1 cellular context compared by ENCODE assay signal in the genomic region with DNA sequence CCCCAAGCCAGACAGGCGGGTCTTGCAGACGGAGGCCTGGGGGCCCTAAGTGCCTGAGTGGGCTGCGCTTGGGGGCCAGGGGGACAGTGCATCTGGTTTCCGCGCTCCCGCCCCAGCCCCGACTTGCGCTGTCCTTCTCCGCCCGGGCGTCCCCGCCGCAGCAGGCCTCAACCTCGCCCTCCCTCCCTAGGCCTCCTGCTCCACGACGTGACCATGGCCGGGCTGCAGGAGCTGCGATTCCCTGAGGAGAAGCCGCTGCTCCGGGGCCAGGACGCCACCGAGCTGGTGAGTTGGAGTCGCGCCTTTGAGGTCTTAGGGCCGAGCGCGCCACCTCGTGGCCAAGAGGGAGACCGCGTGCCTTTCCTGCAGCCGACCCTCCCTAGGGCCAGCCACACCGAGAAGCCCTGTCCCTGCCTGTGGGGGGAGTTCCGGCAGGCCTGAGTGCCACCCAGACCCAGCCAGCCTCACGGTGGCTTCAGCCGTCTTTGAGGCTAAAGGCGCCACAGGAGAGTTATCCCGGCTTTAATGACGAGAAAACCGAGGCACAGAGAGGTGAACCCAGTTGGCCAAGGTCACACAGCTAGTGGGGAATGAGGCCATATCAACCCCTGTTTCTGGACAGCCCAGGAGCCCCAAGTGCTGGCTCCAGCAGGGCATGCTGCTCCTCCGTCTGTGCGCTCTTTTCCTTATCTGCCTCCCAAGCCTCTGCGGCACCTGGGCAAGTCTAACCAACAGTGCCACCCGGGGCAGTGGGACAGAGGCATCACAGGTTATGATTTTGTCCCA.
TF ChIP-seq lines count a peak whose summit lies in the region.

No MANE protein-coding gene starts in this region.

TF ChIP-seq in HepG2, 621 proteins besides CTCF, POLR2A, EP300 and RAD21 (continued from another document):
- TF ChIP-seq RNF2 (conservative IDR thresholded peaks at IDR 0.05; ENCODE audit: low read depth) = no peak
- TF ChIP-seq PCBP2 (optimal IDR thresholded peaks at IDR 0.05; ENCODE audit: low read depth, low read length, poor library complexity, severe bottlenecking) = no peak
- TF ChIP-seq HIVEP1 (CRISPR knock-in tag; IDR thresholded peaks at IDR 0.05) = peak; percentile 49; the same call in 1 of the 2 replicates
